Comparison of ENCODE assay signal across 7 cellular contexts in genomic region chr11:96054870-96055705, GRCh38.
DNase-seq lines count a peak whose midpoint lies in the region; ATAC-seq and TF ChIP-seq lines count a peak whose summit lies in the region.

No MANE protein-coding gene starts in this region.

- CTCF ChIA-PET in T-cell (lab: Charles Lee), result interaction anchor here (0.6 to 6.7 kb wide), 42 partner anchors 8 to 482 kb away, joined by 3 to 145 read pairs (median 4); partner anchors contain the start of genes MAML2 (in 2 of the 2), CCDC82 (in 1 of the 2) and JRKL (in 1 of the 2)

- peaks cover 39% of the 10 kb centered on the region for H3K36me3 Mint-ChIP-seq in T-cell

- H3K9ac ChIP-seq in parathyroid adenoma, result no peak overlapping the region

- no peak overlapping the region for H3K4me3 ChIP-seq in DOHH2 (ENCODE audit: low read length)
- no peak overlapping the region for H3K4me3 ChIP-seq in foreskin fibroblast (ENCODE audit: low read depth in 1 of 2, low read length in 2 of 2)
- no peak overlapping the region for H3K4me3 ChIP-seq in parathyroid adenoma (ENCODE audit: low read depth, low read length)

- no peaks in the 10 kb centered on the region for H3F3A ChIP-seq in DOHH2 (ENCODE audit: control insufficient read depth, insufficient read depth)

- peak; percentile 43 to 64 (median 52) for ATAC-seq in T-cell (replicated peaks in 1 of 4)
- ATAC-seq in GM21825 (IDR thresholded peaks at IDR 0.05; ENCODE audit: unreplicated experiment), result no peak

- H3K27ac ChIP-seq in DOHH2 (ENCODE audit: low read depth, low read length) (no peak overlapping the region), parathyroid adenoma (no peak overlapping the region)

- H4K20me1 ChIP-seq in DOHH2 (ENCODE audit: control insufficient read depth, insufficient read depth, low read depth, low read length), result no peaks in the 10 kb centered on the region

- no peaks in the 10 kb centered on the region for H3K4me1 ChIP-seq in DOHH2 (ENCODE audit: control insufficient read depth, low read length)
- no peaks in the 10 kb centered on the region for H3K4me1 ChIP-seq in parathyroid adenoma

- H3K79me2 ChIP-seq in DOHH2 (ENCODE audit: control insufficient read depth, low read length) (no peaks in the 10 kb centered on the region), parathyroid adenoma (no peaks in the 10 kb centered on the region)

- TF ChIP-seq CTCF in DOHH2 (IDR thresholded peaks at IDR 0.05; ENCODE audit: low read depth, low read length, poor library complexity, severe bottlenecking) (peak; percentile 55), foreskin fibroblast (IDR thresholded peaks at IDR 0.05; ENCODE audit: low read depth, low read length) (peak; percentile 50), parathyroid adenoma (IDR thresholded peaks at IDR 0.05) (peak; percentile 45)

- H3K27ac Mint-ChIP-seq in T-cell, result peak overlapping the region; percentile 69 to 76

- no peaks in the 10 kb centered on the region for H3K36me3 ChIP-seq in DOHH2 (ENCODE audit: control insufficient read depth, low read length)
- no peaks in the 10 kb centered on the region for H3K36me3 ChIP-seq in parathyroid adenoma (ENCODE audit: control insufficient read depth, insufficient read depth, low read length)

- H3K27me3 Mint-ChIP-seq in T-cell, result no peaks in the 10 kb centered on the region

- H3K9me3 Mint-ChIP-seq in T-cell, result no peaks in the 10 kb centered on the region

- POLR2A ChIA-PET in T-cell (lab: Charles Lee), result interaction anchor here (0.6 to 1.1 kb wide), 7 partner anchors 12 to 368 kb away, joined by 3 to 8 read pairs (median 6); partner anchors contain the start of gene MAML2 (in 1 of the 2)

- no peak overlapping the region for H3K4me3 Mint-ChIP-seq in T-cell

- H3K9me3 ChIP-seq in DOHH2 (ENCODE audit: control insufficient read depth, insufficient read depth, low read length) (no peaks in the 10 kb centered on the region), parathyroid adenoma (ENCODE audit: control insufficient read depth, low read length) (no peaks in the 10 kb centered on the region)

- peaks cover 58 to 67% (median 62%) of the 10 kb centered on the region in 3 donors for H3K4me1 Mint-ChIP-seq in T-cell

- H3K4me2 ChIP-seq in DOHH2 (ENCODE audit: low read length) (no peak overlapping the region), parathyroid adenoma (ENCODE audit: low read length) (no peak overlapping the region)

- DNase-seq in KBM-7 (peak; percentile 65), T-cell (no peak), foreskin fibroblast (peak; percentile 24 to 70), T1000 (lab: John Stamatoyannopoulos, UW) (no peak)

- peaks cover 16% of the 10 kb centered on the region; the same call in 1 of the 2 replicates for H3K27me3 ChIP-seq in DOHH2 (ENCODE audit: control insufficient read depth, low read length)
- H3K27me3 ChIP-seq in parathyroid adenoma (ENCODE audit: control insufficient read depth, insufficient read depth, low read length), result no peaks in the 10 kb centered on the region

- no peaks in the 10 kb centered on the region for H3K9me2 ChIP-seq in DOHH2 (replicated peaks; ENCODE audit: control insufficient read depth, low read length)

- no peak overlapping the region for H2AFZ ChIP-seq in parathyroid adenoma

- in situ Hi-C loops in KBM-7 (cut with MboI; ENCODE audit: low pct_unique_long_range_greater_than_20kb, low sequenced_read_pairs), result no loop called here

Comparison
In these comparisons a context has a peak if more than half of its experiments do, and no peak if none do; other contexts are left out.
1. DNase-seq: peak in KBM-7 (single experiment) and foreskin fibroblast (2 of 2); none in T-cell (0 of 34) and T1000 (single experiment).
2. Peak in every context shown above with its lines, with median percentiles within 50 percentile points of each other: CTCF ChIP-seq.